In genomic region chr1:61842863-61843514, GRCh38 we compare ENCODE assay signal across 10 cellular contexts.
A peak's percentile ranks its signal among the peaks of the same experiment; 100 is the strongest.
DNase-seq lines count a peak whose midpoint lies in the region; TF ChIP-seq lines count a peak whose summit lies in the region.
"Had no signal": no experiment of that assay in that cellular context is flagged by ENCODE, and none has a peak within 500 bp of the region (broad histone marks: within the 10 kb centered on the region; RNA-seq: fewer than 3 reads in every experiment).

No MANE protein-coding gene starts in this region.

- WGBS in mammary epithelial cell (ENCODE audit: low coverage, missing lambda C conversion rate): 80% methylated on average over 2 of the region's 2 CpGs

- peaks cover 19% of the 10 kb centered on the region for H3K4me1 Mint-ChIP-seq in Calu3 (ENCODE audit: low read depth, unreplicated experiment)
- H3K4me1 Mint-ChIP-seq in HFFc6 (ENCODE audit: low read depth): peaks cover 56% of the 10 kb centered on the region
- H3K4me1 Mint-ChIP-seq: natural killer cell had no signal

- H4K20me1 ChIP-seq in mammary epithelial cell (ENCODE audit: insufficient read depth, low read length): no peaks in the 10 kb centered on the region

- no peaks in the 10 kb centered on the region for H3K27me3 ChIP-seq in mammary epithelial cell (ENCODE audit: insufficient read depth, low read length)

- peaks cover 6% of the 10 kb centered on the region for H3K36me3 ChIP-seq in mammary epithelial cell (ENCODE audit: insufficient read depth, low read length)

- no peak overlapping the region for H3K9ac ChIP-seq in mammary epithelial cell (ENCODE audit: insufficient read depth, low read length)

- CTCF ChIA-PET in Calu3 (lab: Charles Lee) (interaction anchor here (0.6 kb wide), 1 partner anchor 389 kb away, joined by 3 read pairs; no protein-coding TSS in a partner anchor), mammary epithelial cell (lab: Charles Lee; ENCODE audit: low non-redundant PET) (no interaction called here)

- intact Hi-C loops in Calu3 (cut with micrococcal nuclease; ENCODE audit: unreplicated experiment) (no loop called here), mammary epithelial cell (cut with micrococcal nuclease) (loop anchor here (10.0 kb wide), 1 partner anchor 1688 kb away; no protein-coding TSS in a partner anchor)

- H3K27ac Mint-ChIP-seq in Calu3 (ENCODE audit: unreplicated experiment) (peak overlapping the region; percentile 34), HFFc6 (no peak overlapping the region)
- H3K27ac Mint-ChIP-seq: natural killer cell had no signal

- H3K9me3 ChIP-seq in mammary epithelial cell (replicated peaks; ENCODE audit: insufficient read depth, low read length): no peaks in the 10 kb centered on the region

- TF ChIP-seq CTCF in Calu3 (IDR thresholded peaks at IDR 0.05; ENCODE audit: unreplicated experiment) (no peak), HFFc6 (IDR thresholded peaks at IDR 0.05) (peak; percentile 61; the same call in 1 of the 2 replicates), mammary epithelial cell (conservative IDR thresholded peaks at IDR 0.05 in 1 of 2, IDR thresholded peaks at IDR 0.05 in 1 of 2; ENCODE audit: extremely low read depth in 1 of 2, insufficient read depth in 1 of 2, low read depth in 1 of 2, low read length in 2 of 2) (peak in 1 of 2 donors; percentile 24)

- no peak overlapping the region for H3K27ac ChIP-seq in mammary epithelial cell (ENCODE audit: insufficient read depth, low read depth, low read length)

- dilution Hi-C loops in mammary epithelial cell (cut with HindIII; ENCODE audit: low sequenced_read_pairs): no loop called here

- in situ Hi-C loops in mammary epithelial cell (cut with MboI; ENCODE audit: low sequenced_read_pairs in 2 of 2): no loop called here

- H3K4me2 ChIP-seq in mammary epithelial cell (ENCODE audit: insufficient read depth, low read depth, low read length): no peak overlapping the region

- H3K9me3 Mint-ChIP-seq in Calu3 (ENCODE audit: low read depth, unreplicated experiment): no peaks in the 10 kb centered on the region
- H3K9me3 Mint-ChIP-seq in HFFc6: no peaks in the 10 kb centered on the region
- H3K9me3 Mint-ChIP-seq: natural killer cell had no signal

- H3K36me3 Mint-ChIP-seq in Calu3 (ENCODE audit: insufficient read depth, unreplicated experiment): peaks cover 12% of the 10 kb centered on the region
- H3K36me3 Mint-ChIP-seq in HFFc6 (ENCODE audit: low read depth): no peaks in the 10 kb centered on the region; the same call in 1 of the 2 replicates
- H3K36me3 Mint-ChIP-seq: natural killer cell had no signal

- no peak overlapping the region for H3K4me3 ChIP-seq in mammary epithelial cell (replicated peaks in 1 of 3; ENCODE audit: insufficient read depth in 1 of 3, low read depth in 2 of 3, low read length in 3 of 3)

- DNase-seq in Calu3 (no peak), HFFc6 (peak; percentile 3), mammary epithelial cell (peak; percentile 5), medulla oblongata (ENCODE audit: extremely low spot score) (peak; percentile 43), NCI-H1105 (lab: John Stamatoyannopoulos, UW) (no peak), NCI-H1417 treated with DMSO at 0.1 percent for 48 hours (lab: John Stamatoyannopoulos, UW) (no peak), amniotic stem cell (lab: John Stamatoyannopoulos, UW) (no peak)
- no peak for DNase-seq in activated CD4-positive, alpha-beta T cell treated with anti-CD3 and anti-CD28 coated beads for 48 hours
- DNase-seq: activated CD8-positive, alpha-beta memory T cell treated with anti-CD3 and anti-CD28 coated beads, Interleukin-2, amount 50 U/mL, for 4 hours; natural killer cell had no signal

- H3K27me3 Mint-ChIP-seq in Calu3 (ENCODE audit: unreplicated experiment) (no peaks in the 10 kb centered on the region), HFFc6 (ENCODE audit: insufficient read depth) (no peaks in the 10 kb centered on the region; the same call in 1 of the 2 replicates)

- no peaks in the 10 kb centered on the region for H3K79me2 ChIP-seq in mammary epithelial cell (ENCODE audit: insufficient read depth, low read length)

- H3K4me3 Mint-ChIP-seq in Calu3 (ENCODE audit: low read depth, unreplicated experiment) (no peak overlapping the region), HFFc6 (no peak overlapping the region)
- H3K4me3 Mint-ChIP-seq: natural killer cell had no signal

- peaks cover 11% of the 10 kb centered on the region for H3K4me1 ChIP-seq in mammary epithelial cell (ENCODE audit: insufficient read depth, low read length)

- BruUV-seq in Calu3 (replicated peaks; lab: Mats Ljungman, UMichigan): no TSS peak
- no TSS peak for BruUV-seq in mammary epithelial cell (replicated peaks; lab: Mats Ljungman, UMichigan)

- H2AFZ ChIP-seq in mammary epithelial cell (ENCODE audit: low read depth, low read length): no peak overlapping the region

Comparison
In these comparisons a context has a peak if more than half of its experiments do, and no peak if none do; other contexts are left out.
1. DNase-seq: peak in HFFc6 (single experiment), mammary epithelial cell (single experiment) and medulla oblongata (single experiment); none in Calu3 (single experiment), NCI-H1105 (single experiment), NCI-H1417 treated with DMSO at 0.1 percent for 48 hours (single experiment), amniotic stem cell (single experiment) and activated CD4-positive, alpha-beta T cell treated with anti-CD3 and anti-CD28 coated beads for 48 hours (single experiment).